8 cellular contexts compared by ENCODE assay signal in the genomic region with DNA sequence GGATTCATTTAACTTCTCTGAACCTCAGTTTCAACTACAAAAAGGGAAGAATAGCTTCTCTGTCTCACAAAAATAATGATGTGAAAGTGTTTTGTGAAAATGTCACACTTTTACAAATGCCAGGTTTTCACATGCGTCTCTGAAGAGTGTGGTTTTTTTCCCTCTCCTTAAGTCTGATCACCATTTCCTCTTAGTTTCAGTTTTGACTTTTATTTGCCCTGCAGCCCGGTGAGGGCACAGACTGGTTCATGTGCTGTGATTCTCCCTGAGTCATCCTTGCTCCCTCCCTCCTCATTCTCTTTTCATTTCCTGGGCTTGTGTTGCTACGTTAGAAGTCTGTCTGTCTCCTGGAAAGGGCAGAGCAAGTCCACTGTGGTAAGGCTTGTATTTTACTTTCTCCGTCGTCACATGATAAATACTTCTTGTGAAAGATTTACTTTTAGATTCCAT.
DNase-seq lines count a peak whose midpoint lies in the region; ATAC-seq and TF ChIP-seq lines count a peak whose summit lies in the region.

No MANE protein-coding gene starts in this region.

- no peaks in the 10 kb centered on the region for H3K9me3 Mint-ChIP-seq in activated T-cell treated with anti-CD3 and anti-CD28 coated beads, Interleukin-2, amount 50 U/mL, for 24 hours
- H3K9me3 Mint-ChIP-seq in neural crest cell: no peaks in the 10 kb centered on the region

- TF ChIP-seq CTCF in GM06990 (IDR thresholded peaks at IDR 0.05; ENCODE audit: insufficient read depth, low read length, poor library complexity, severe bottlenecking): no peak
- TF ChIP-seq CTCF in neural crest cell (conservative IDR thresholded peaks at IDR 0.05): no peak
- TF ChIP-seq CTCF in tibial nerve (IDR thresholded peaks at IDR 0.05): no peak

- peaks cover 0 to 27% (median 3%) of the 10 kb centered on the region in 4 donors for H3K4me1 ChIP-seq in tibial nerve

- H3K27me3 Mint-ChIP-seq in activated T-cell treated with anti-CD3 and anti-CD28 coated beads, Interleukin-2, amount 50 U/mL, for 24 hours: no peaks in the 10 kb centered on the region
- no peaks in the 10 kb centered on the region for H3K27me3 Mint-ChIP-seq in neural crest cell (ENCODE audit: low read depth)

- peak overlapping the region; percentile 45 to 84 (median 66) for H3K27ac ChIP-seq in tibial nerve

- peaks cover 50% of the 10 kb centered on the region for H3K36me3 Mint-ChIP-seq in activated T-cell treated with anti-CD3 and anti-CD28 coated beads, Interleukin-2, amount 50 U/mL, for 24 hours (ENCODE audit: low read depth)
- no peaks in the 10 kb centered on the region for H3K36me3 Mint-ChIP-seq in neural crest cell (ENCODE audit: low read depth)

- H3K36me3 ChIP-seq in GM06990 (ENCODE audit: control insufficient read depth, insufficient read depth, low read length): no peaks in the 10 kb centered on the region; the same call in 1 of the 2 replicates
- H3K36me3 ChIP-seq in tibial nerve: peaks cover 0 to 22% (median 0%) of the 10 kb centered on the region in 3 donors

- H3K9me3 ChIP-seq in tibial nerve: no peaks in the 10 kb centered on the region

- H3K4me3 Mint-ChIP-seq in activated T-cell treated with anti-CD3 and anti-CD28 coated beads, Interleukin-2, amount 50 U/mL, for 24 hours: peak overlapping the region; percentile 64
- H3K4me3 Mint-ChIP-seq in neural crest cell: no peak overlapping the region

- no peaks in the 10 kb centered on the region for H3K27me3 ChIP-seq in GM06990 (replicated peaks; ENCODE audit: control insufficient read depth, insufficient read depth, low read length)
- H3K27me3 ChIP-seq in tibial nerve: no peaks in the 10 kb centered on the region

- peaks cover 21% of the 10 kb centered on the region for H3K4me1 Mint-ChIP-seq in activated T-cell treated with anti-CD3 and anti-CD28 coated beads, Interleukin-2, amount 50 U/mL, for 24 hours (ENCODE audit: low read depth)
- peaks cover 12% of the 10 kb centered on the region for H3K4me1 Mint-ChIP-seq in neural crest cell

- H3K4me3 ChIP-seq in GM06990 (replicated peaks; ENCODE audit: low read depth, low read length): peak overlapping the region; percentile 51
- H3K4me3 ChIP-seq in tibial nerve: peak overlapping the region in 3 of 4 donors; percentile 8 to 39 (median 14)

- TF ChIP-seq EP300 in tibial nerve (IDR thresholded peaks at IDR 0.05): peak in 1 of 2 donors; percentile 87

- H3K27ac Mint-ChIP-seq in activated T-cell treated with anti-CD3 and anti-CD28 coated beads, Interleukin-2, amount 50 U/mL, for 24 hours: peak overlapping the region; percentile 97
- peak overlapping the region; percentile 52 for H3K27ac Mint-ChIP-seq in neural crest cell (ENCODE audit: unreplicated experiment)

- peak; percentile 58 for ATAC-seq in HG02571 (IDR thresholded peaks at IDR 0.05; ENCODE audit: unreplicated experiment)
- ATAC-seq in GM19035 (IDR thresholded peaks at IDR 0.05; ENCODE audit: unreplicated experiment): no peak

- DNase-seq in GM06990 (ENCODE audit: extremely low read depth, insufficient read length) (peak; percentile 67), NCI-H2029 (lab: John Stamatoyannopoulos, UW) (peak; percentile 50), fibroblast of the conjunctiva (ENCODE audit: low read depth) (peak; percentile 85), neural crest cell (ENCODE audit: low read depth, low spot score) (no peak), tibial nerve (ENCODE audit: low spot score in 2 of 2) (peak; percentile 26 to 61)
- peak; percentile 45 for DNase-seq in activated T-cell treated with anti-CD3 and anti-CD28 coated beads, Interleukin-2, amount 50 U/mL, for 24 hours

- TF ChIP-seq POLR2A in tibial nerve (IDR thresholded peaks at IDR 0.05): peak in 1 of 2 donors; percentile 17

- WGBS in tibial nerve, 2 donors: 8 to 14% methylated on average over 5 of the region's 5 CpGs
